ENCODE assay signal across 1 cellular context in the genomic region with DNA sequence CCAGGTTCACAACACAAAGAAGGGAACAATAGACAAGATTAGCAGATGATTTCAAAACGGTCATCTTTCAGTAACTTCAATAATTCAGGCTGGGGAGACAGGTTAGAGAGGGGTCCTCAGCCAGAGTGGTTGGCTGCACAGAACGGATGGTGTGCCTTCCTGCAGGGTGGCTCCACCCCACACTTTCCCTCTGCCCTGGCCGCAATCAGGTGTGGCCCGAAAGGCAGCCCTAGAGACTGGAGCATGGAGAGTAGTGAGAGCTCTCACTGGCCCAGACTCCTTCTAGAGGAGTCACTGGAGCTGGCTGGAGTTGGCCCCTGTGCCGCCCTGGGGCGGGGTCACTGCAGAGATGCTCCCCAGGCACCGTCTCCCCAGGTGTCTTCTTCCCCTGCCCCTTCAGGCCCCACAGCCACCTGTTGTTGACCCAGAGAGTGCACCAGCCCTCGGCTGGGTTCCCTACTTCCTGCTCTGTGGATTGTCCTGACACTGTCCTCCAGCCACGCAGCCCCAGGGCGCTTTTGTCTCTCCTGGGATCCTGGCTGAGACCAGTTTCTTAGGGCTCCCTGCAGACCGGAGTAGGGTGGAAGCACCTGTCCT.
TF ChIP-seq lines count a peak whose summit lies in the region.

No MANE protein-coding gene starts in this region.

TF ChIP-seq in GM23338, 12 proteins besides CTCF, POLR2A, EP300 and RAD21 (continued from another document):
- TF ChIP-seq, protein P1, sequence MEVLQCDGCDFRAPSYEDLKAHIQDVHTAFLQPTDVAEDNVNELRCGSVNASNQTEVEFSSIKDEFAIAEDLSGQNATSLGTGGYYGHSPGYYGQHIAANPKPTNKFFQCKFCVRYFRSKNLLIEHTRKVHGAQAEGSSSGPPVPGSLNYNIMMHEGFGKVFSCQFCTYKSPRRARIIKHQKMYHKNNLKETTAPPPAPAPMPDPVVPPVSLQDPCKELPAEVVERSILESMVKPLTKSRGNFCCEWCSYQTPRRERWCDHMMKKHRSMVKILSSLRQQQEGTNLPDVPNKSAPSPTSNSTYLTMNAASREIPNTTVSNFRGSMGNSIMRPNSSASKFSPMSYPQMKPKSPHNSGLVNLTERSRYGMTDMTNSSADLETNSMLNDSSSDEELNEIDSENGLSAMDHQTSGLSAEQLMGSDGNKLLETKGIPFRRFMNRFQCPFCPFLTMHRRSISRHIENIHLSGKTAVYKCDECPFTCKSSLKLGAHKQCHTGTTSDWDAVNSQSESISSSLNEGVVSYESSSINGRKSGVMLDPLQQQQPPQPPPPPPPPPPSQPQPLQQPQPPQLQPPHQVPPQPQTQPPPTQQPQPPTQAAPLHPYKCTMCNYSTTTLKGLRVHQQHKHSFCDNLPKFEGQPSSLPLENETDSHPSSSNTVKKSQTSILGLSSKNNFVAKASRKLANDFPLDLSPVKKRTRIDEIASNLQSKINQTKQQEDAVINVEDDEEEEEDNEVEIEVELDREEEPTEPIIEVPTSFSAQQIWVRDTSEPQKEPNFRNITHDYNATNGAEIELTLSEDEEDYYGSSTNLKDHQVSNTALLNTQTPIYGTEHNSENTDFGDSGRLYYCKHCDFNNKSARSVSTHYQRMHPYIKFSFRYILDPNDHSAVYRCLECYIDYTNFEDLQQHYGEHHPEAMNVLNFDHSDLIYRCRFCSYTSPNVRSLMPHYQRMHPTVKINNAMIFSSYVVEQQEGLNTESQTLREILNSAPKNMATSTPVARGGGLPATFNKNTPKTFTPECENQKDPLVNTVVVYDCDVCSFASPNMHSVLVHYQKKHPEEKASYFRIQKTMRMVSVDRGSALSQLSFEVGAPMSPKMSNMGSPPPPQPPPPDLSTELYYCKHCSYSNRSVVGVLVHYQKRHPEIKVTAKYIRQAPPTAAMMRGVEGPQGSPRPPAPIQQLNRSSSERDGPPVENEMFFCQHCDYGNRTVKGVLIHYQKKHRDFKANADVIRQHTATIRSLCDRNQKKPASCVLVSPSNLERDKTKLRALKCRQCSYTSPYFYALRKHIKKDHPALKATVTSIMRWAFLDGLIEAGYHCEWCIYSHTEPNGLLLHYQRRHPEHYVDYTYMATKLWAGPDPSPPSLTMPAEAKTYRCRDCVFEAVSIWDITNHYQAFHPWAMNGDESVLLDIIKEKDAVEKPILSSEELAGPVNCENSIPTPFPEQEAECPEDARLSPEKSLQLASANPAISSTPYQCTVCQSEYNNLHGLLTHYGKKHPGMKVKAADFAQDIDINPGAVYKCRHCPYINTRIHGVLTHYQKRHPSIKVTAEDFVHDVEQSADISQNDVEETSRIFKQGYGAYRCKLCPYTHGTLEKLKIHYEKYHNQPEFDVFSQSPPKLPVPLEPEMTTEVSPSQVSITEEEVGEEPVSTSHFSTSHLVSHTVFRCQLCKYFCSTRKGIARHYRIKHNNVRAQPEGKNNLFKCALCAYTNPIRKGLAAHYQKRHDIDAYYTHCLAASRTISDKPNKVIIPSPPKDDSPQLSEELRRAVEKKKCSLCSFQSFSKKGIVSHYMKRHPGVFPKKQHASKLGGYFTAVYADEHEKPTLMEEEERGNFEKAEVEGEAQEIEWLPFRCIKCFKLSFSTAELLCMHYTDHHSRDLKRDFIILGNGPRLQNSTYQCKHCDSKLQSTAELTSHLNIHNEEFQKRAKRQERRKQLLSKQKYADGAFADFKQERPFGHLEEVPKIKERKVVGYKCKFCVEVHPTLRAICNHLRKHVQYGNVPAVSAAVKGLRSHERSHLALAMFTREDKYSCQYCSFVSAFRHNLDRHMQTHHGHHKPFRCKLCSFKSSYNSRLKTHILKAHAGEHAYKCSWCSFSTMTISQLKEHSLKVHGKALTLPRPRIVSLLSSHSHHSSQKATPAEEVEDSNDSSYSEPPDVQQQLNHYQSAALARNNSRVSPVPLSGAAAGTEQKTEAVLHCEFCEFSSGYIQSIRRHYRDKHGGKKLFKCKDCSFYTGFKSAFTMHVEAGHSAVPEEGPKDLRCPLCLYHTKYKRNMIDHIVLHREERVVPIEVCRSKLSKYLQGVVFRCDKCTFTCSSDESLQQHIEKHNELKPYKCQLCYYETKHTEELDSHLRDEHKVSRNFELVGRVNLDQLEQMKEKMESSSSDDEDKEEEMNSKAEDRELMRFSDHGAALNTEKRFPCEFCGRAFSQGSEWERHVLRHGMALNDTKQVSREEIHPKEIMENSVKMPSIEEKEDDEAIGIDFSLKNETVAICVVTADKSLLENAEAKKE (CRISPR knock-in tag; IDR thresholded peaks at IDR 0.05), result no peak
- TF ChIP-seq CREB1 (CRISPR knock-in tag; IDR thresholded peaks at IDR 0.05; ENCODE audit: low read depth) (no peak), POLR2AphosphoS5 (IDR thresholded peaks at IDR 0.05; ENCODE audit: low read depth) (no peak), JUNB (IDR thresholded peaks at IDR 0.05; ENCODE audit: unreplicated experiment) (no peak)
- TF ChIP-seq, protein P2, sequence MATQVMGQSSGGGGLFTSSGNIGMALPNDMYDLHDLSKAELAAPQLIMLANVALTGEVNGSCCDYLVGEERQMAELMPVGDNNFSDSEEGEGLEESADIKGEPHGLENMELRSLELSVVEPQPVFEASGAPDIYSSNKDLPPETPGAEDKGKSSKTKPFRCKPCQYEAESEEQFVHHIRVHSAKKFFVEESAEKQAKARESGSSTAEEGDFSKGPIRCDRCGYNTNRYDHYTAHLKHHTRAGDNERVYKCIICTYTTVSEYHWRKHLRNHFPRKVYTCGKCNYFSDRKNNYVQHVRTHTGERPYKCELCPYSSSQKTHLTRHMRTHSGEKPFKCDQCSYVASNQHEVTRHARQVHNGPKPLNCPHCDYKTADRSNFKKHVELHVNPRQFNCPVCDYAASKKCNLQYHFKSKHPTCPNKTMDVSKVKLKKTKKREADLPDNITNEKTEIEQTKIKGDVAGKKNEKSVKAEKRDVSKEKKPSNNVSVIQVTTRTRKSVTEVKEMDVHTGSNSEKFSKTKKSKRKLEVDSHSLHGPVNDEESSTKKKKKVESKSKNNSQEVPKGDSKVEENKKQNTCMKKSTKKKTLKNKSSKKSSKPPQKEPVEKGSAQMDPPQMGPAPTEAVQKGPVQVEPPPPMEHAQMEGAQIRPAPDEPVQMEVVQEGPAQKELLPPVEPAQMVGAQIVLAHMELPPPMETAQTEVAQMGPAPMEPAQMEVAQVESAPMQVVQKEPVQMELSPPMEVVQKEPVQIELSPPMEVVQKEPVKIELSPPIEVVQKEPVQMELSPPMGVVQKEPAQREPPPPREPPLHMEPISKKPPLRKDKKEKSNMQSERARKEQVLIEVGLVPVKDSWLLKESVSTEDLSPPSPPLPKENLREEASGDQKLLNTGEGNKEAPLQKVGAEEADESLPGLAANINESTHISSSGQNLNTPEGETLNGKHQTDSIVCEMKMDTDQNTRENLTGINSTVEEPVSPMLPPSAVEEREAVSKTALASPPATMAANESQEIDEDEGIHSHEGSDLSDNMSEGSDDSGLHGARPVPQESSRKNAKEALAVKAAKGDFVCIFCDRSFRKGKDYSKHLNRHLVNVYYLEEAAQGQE (IDR thresholded peaks at IDR 0.05; ENCODE audit: unreplicated experiment), result no peak
